15 cellular contexts compared by ENCODE assay signal in genomic region chr4:78565971-78566372, GRCh38. TPM values are rescaled to one million over a fixed set of nuclear protein-coding genes. Genes with fewer than 3 reads are reported as not detected.
DNase-seq lines count a peak whose midpoint lies in the region; ATAC-seq and TF ChIP-seq lines count a peak whose summit lies in the region.
"Had no signal": no experiment of that assay in that cellular context is flagged by ENCODE, and none has a peak within 500 bp of the region (broad histone marks: within the 10 kb centered on the region; RNA-seq: fewer than 3 reads in every experiment).

No MANE protein-coding gene starts in this region.

- H3K27me3 ChIP-seq in gastroesophageal sphincter (no peaks in the 10 kb centered on the region), smooth muscle cell (ENCODE audit: low read depth) (no peaks in the 10 kb centered on the region)

- intact Hi-C loops in activated T-helper 1 cell treated with anti-CD3 and anti-CD28 coated beads, Interleukin-12 subunit alpha, Interleukin-12 subunit beta, Interleukin-2, Interleukin-4 antibody, amounts not matched to agents 30 ng/mL and 10 ng/mL and 1 ng/mL, durations not matched to agents 14 hours and 24 hours and 36 hours (cut with micrococcal nuclease), result no loop called here
- intact Hi-C loops in natural killer cell (cut with micrococcal nuclease), result no loop called here

- WGBS in gastroesophageal sphincter (ENCODE audit: low coverage in 1 of 2), 2 donors, result 69% methylated on average over 2 of the region's 2 CpGs
- 58% methylated on average over 2 of the region's 2 CpGs for WGBS in smooth muscle cell (ENCODE audit: low lambda C conversion rate)

- H3K4me1 Mint-ChIP-seq in HFFc6 (ENCODE audit: low read depth), result peaks cover 95% of the 10 kb centered on the region
- H3K4me1 Mint-ChIP-seq in activated T-helper 1 cell treated with anti-CD3 and anti-CD28 coated beads, Interleukin-12 subunit alpha, Interleukin-12 subunit beta, Interleukin-2, Interleukin-4 antibody, amounts not matched to agents 30 ng/mL and 10 ng/mL and 1 ng/mL, durations not matched to agents 14 hours and 24 hours and 36 hours (ENCODE audit: low read depth), result peaks cover 29% of the 10 kb centered on the region
- H3K4me1 Mint-ChIP-seq in natural killer cell, result no peaks in the 10 kb centered on the region

- peak; percentile 76 for ATAC-seq in gastroesophageal sphincter
- ATAC-seq in natural killer cell, result no peak

- H3K9ac ChIP-seq in smooth muscle cell (ENCODE audit: low read depth), result peak overlapping the region; percentile 3

- H3K79me2 ChIP-seq in smooth muscle cell (ENCODE audit: low read depth), result no peaks in the 10 kb centered on the region

- H3K9me3 ChIP-seq in gastroesophageal sphincter, result no peaks in the 10 kb centered on the region
- no peaks in the 10 kb centered on the region for H3K9me3 ChIP-seq in smooth muscle cell (replicated peaks; ENCODE audit: low read depth)
- H3K9me3 ChIP-seq: thoracic aorta had no signal

- TF ChIP-seq EP300 in gastroesophageal sphincter (IDR thresholded peaks at IDR 0.05), result no peak

- peak overlapping the region; percentile 9 for H3K27ac Mint-ChIP-seq in HFFc6
- H3K27ac Mint-ChIP-seq in activated T-helper 1 cell treated with anti-CD3 and anti-CD28 coated beads, Interleukin-12 subunit alpha, Interleukin-12 subunit beta, Interleukin-2, Interleukin-4 antibody, amounts not matched to agents 30 ng/mL and 10 ng/mL and 1 ng/mL, durations not matched to agents 14 hours and 24 hours and 36 hours, result peak overlapping the region; percentile 0
- no peak overlapping the region for H3K27ac Mint-ChIP-seq in natural killer cell
- H3K27ac Mint-ChIP-seq: T-helper 1 cell treated with Interleukin-12 subunit alpha and Interleukin-12 subunit beta and Interleukin-4 antibody, amounts not matched to agents 30 μg/mL and 1 μg/mL, for 36 hours had no signal

- peak; percentile 64 for DNase-seq in HFFc6
- DNase-seq in activated T-helper 1 cell treated with anti-CD3 and anti-CD28 coated beads, Interleukin-12 subunit alpha, Interleukin-12 subunit beta, Interleukin-2, Interleukin-4 antibody, amounts not matched to agents 30 ng/mL and 10 ng/mL and 1 ng/mL, durations not matched to agents 14 hours and 24 hours and 36 hours (ENCODE audit: low spot score), result no peak
- no peak for DNase-seq in smooth muscle cell (lab: John Stamatoyannopoulos, UW; ENCODE audit: unreplicated experiment)
- no peak for DNase-seq in natural killer cell
- DNase-seq in NAMALWA (ENCODE audit: low spot score), result no peak
- no peak for DNase-seq in NCI-H128 (lab: John Stamatoyannopoulos, UW; ENCODE audit: unreplicated experiment)
- no peak for DNase-seq in amygdala (lab: John Stamatoyannopoulos, UW)
- DNase-seq: central memory CD4-positive, alpha-beta T cell; GDM1; hippocampal formation; NCI-H345; stimulated activated CD4-positive, alpha-beta T cell treated with anti-CD3 and anti-CD28 coated beads, Interleukin-4, amount 100 ng/mL, for 4 hours had no signal

- H3K4me1 ChIP-seq in gastroesophageal sphincter (peaks cover 7 to 70% (median 29%) of the 10 kb centered on the region in 3 donors), smooth muscle cell (ENCODE audit: low read depth) (peaks cover 27% of the 10 kb centered on the region)

- peak overlapping the region; percentile 64 for H3K4me2 ChIP-seq in smooth muscle cell

- H4K20me1 ChIP-seq in smooth muscle cell (ENCODE audit: low read depth), result no peaks in the 10 kb centered on the region

- H3K4me3 ChIP-seq in gastroesophageal sphincter (no peak overlapping the region), smooth muscle cell (no peak overlapping the region)
- H3K4me3 ChIP-seq: thoracic aorta had no signal

- no peak for TF ChIP-seq CTCF in HFFc6 (IDR thresholded peaks at IDR 0.05)
- no peak for TF ChIP-seq CTCF in gastroesophageal sphincter (IDR thresholded peaks at IDR 0.05)
- no peak for TF ChIP-seq CTCF in smooth muscle cell (IDR thresholded peaks at IDR 0.05; ENCODE audit: borderline replicate concordance, insufficient read depth, poor library complexity, severe bottlenecking)
- TF ChIP-seq CTCF in natural killer cell (IDR thresholded peaks at IDR 0.05), result no peak

- peak overlapping the region; percentile 61 to 78 (median 67) for H3K27ac ChIP-seq in gastroesophageal sphincter
- H3K27ac ChIP-seq in smooth muscle cell (ENCODE audit: low read depth), result peak overlapping the region; percentile 64
- H3K27ac ChIP-seq: thoracic aorta had no signal

- H3K27me3 Mint-ChIP-seq in HFFc6 (ENCODE audit: insufficient read depth) (no peaks in the 10 kb centered on the region; the same call in 1 of the 2 replicates), natural killer cell (ENCODE audit: low read depth in 2 of 2) (peaks cover 0 to 3% of the 10 kb centered on the region in 2 donors)
- H3K27me3 Mint-ChIP-seq in activated T-helper 1 cell treated with anti-CD3 and anti-CD28 coated beads, Interleukin-12 subunit alpha, Interleukin-12 subunit beta, Interleukin-2, Interleukin-4 antibody, amounts not matched to agents 30 ng/mL and 10 ng/mL and 1 ng/mL, durations not matched to agents 14 hours and 24 hours and 36 hours (ENCODE audit: insufficient read depth), result peaks cover 3% of the 10 kb centered on the region

- H3K4me3 Mint-ChIP-seq in HFFc6, result no peak overlapping the region
- no peak overlapping the region for H3K4me3 Mint-ChIP-seq in activated T-helper 1 cell treated with anti-CD3 and anti-CD28 coated beads, Interleukin-12 subunit alpha, Interleukin-12 subunit beta, Interleukin-2, Interleukin-4 antibody, amounts not matched to agents 30 ng/mL and 10 ng/mL and 1 ng/mL, durations not matched to agents 14 hours and 24 hours and 36 hours
- no peak overlapping the region for H3K4me3 Mint-ChIP-seq in natural killer cell
- H3K4me3 Mint-ChIP-seq: T-helper 1 cell treated with Interleukin-12 subunit alpha and Interleukin-12 subunit beta and Interleukin-4 antibody, amounts not matched to agents 30 μg/mL and 1 μg/mL, for 36 hours had no signal

- H3K36me3 Mint-ChIP-seq in HFFc6 (ENCODE audit: low read depth), result no peaks in the 10 kb centered on the region
- H3K36me3 Mint-ChIP-seq in activated T-helper 1 cell treated with anti-CD3 and anti-CD28 coated beads, Interleukin-12 subunit alpha, Interleukin-12 subunit beta, Interleukin-2, Interleukin-4 antibody, amounts not matched to agents 30 ng/mL and 10 ng/mL and 1 ng/mL, durations not matched to agents 14 hours and 24 hours and 36 hours (ENCODE audit: low read depth), result peaks cover 11% of the 10 kb centered on the region
- H3K36me3 Mint-ChIP-seq in natural killer cell, result no peaks in the 10 kb centered on the region

- H3K9me3 Mint-ChIP-seq in HFFc6 (no peaks in the 10 kb centered on the region), natural killer cell (no peaks in the 10 kb centered on the region)
- no peaks in the 10 kb centered on the region for H3K9me3 Mint-ChIP-seq in activated T-helper 1 cell treated with anti-CD3 and anti-CD28 coated beads, Interleukin-12 subunit alpha, Interleukin-12 subunit beta, Interleukin-2, Interleukin-4 antibody, amounts not matched to agents 30 ng/mL and 10 ng/mL and 1 ng/mL, durations not matched to agents 14 hours and 24 hours and 36 hours
- H3K9me3 Mint-ChIP-seq: T-helper 1 cell treated with Interleukin-12 subunit alpha and Interleukin-12 subunit beta and Interleukin-4 antibody, amounts not matched to agents 30 μg/mL and 1 μg/mL, for 36 hours had no signal

- H3F3A ChIP-seq in smooth muscle cell (ENCODE audit: low read depth), result peaks cover 13% of the 10 kb centered on the region

- H3K36me3 ChIP-seq in gastroesophageal sphincter (no peaks in the 10 kb centered on the region), smooth muscle cell (ENCODE audit: low read depth) (no peaks in the 10 kb centered on the region)
- H3K36me3 ChIP-seq: thoracic aorta had no signal

- no peak overlapping the region for H2AFZ ChIP-seq in smooth muscle cell (ENCODE audit: low read depth)

- no peak for TF ChIP-seq POLR2A in gastroesophageal sphincter (IDR thresholded peaks at IDR 0.05)

RNA-seq across cellular contexts. Expression of gene ANXA3, which starts 14.4 kb away (rescaled TPM):
- 1 to 10 TPM; 1.5 to 3.0 (median 1.6) TPM for total RNA-seq in HFFc6 (2021; fragmentation: NEBNext Ultra II Directional; extraction: Animal tissue kit (Norgen Biotek cat#: 25700))
- total RNA-seq in activated T-helper 1 cell treated with anti-CD3 and anti-CD28 coated beads, Interleukin-12 subunit alpha, Interleukin-12 subunit beta, Interleukin-2, Interleukin-4 antibody, amounts not matched to agents 30 ng/mL and 10 ng/mL and 1 ng/mL, durations not matched to agents 14 hours and 24 hours and 36 hours, result 8.1 and 9.2 TPM in 2 replicates
- 100 to 1,000 TPM in 2 of 4 donors, 10 to 100 TPM in 2; 22.3 to 253 (median 150) TPM for total RNA-seq in gastroesophageal sphincter
- total RNA-seq in smooth muscle cell, result 39.0 and 44.5 TPM in 2 replicates
- 16.7 and 59.0 TPM in 2 replicates for polyA plus RNA-seq in smooth muscle cell
- 1 to 10 TPM in 2 of 3 donors, not detected in 1; 1.1 to 1.2 TPM for total RNA-seq in natural killer cell

Comparison
In these comparisons a context has a peak if more than half of its experiments do, and no peak if none do; other contexts are left out.
1. H3K27ac Mint-ChIP-seq: peak in HFFc6 (single experiment) and activated T-helper 1 cell treated with anti-CD3 and anti-CD28 coated beads, Interleukin-12 subunit alpha, Interleukin-12 subunit beta, Interleukin-2, Interleukin-4 antibody, amounts not matched to agents 30 ng/mL and 10 ng/mL and 1 ng/mL, durations not matched to agents 14 hours and 24 hours and 36 hours (single experiment); none in natural killer cell (0 of 2).